In genomic region chr19:17682273-17682672, GRCh38 we compare ENCODE assay signal across 20 cellular contexts. TPM values are rescaled to one million over a fixed set of nuclear protein-coding genes. Genes with fewer than 3 reads are reported as not detected.
"Had no signal": no experiment of that assay in that cellular context is flagged by ENCODE, and none has a peak within 500 bp of the region (broad histone marks: within the 10 kb centered on the region; RNA-seq: fewer than 3 reads in every experiment).

No MANE protein-coding gene starts in this region.

- H3K36me3 ChIP-seq: esophagus muscularis mucosa, gastroesophageal sphincter, heart right ventricle, left lung, lower lobe of right lung had no signal

- H3K9me3 ChIP-seq: esophagus muscularis mucosa, gastroesophageal sphincter, heart right ventricle, left lung, lower lobe of right lung, mucosa of descending colon had no signal

- FAIRE-seq: colon, endothelial cell of umbilical vein, frontal cortex, islet of Langerhans, keratinocyte had no signal

- H3K27ac ChIP-seq: coronary artery, esophagus muscularis mucosa, foreskin keratinocyte, gastroesophageal sphincter, heart right ventricle, left lung, lower lobe of right lung had no signal

- H3K4me3 Mint-ChIP-seq: mesothelial cell of epicardium had no signal

- H3K4me1 ChIP-seq: foreskin keratinocyte had no signal

- H3K27ac Mint-ChIP-seq: mesothelial cell of epicardium had no signal

- H3K9me3 Mint-ChIP-seq: mesothelial cell of epicardium had no signal

- H3K36me3 Mint-ChIP-seq: mesothelial cell of epicardium had no signal

- DNase-seq: dorsolateral prefrontal cortex; effector CD4-positive, alpha-beta T cell; effector memory CD4-positive, alpha-beta T cell; foreskin keratinocyte; hippocampal formation; lower lobe of right lung had no signal

- H3K4me3 ChIP-seq: coronary artery, dorsolateral prefrontal cortex, esophagus muscularis mucosa, gastroesophageal sphincter, heart right ventricle, left lung, lower lobe of right lung, mucosa of descending colon had no signal

- ATAC-seq: foreskin keratinocyte, gastroesophageal sphincter, mucosa of descending colon had no signal

RNA-seq across cellular contexts. Expression of gene UNC13A, which starts 5.9 kb away (rescaled TPM):
- total RNA-seq: left ventricle myocardium superior, lower leg skin had no signal
